8 cellular contexts compared by ENCODE assay signal in genomic region chrX:77894921-77895886, GRCh38. TPM values are rescaled to one million over a fixed set of nuclear protein-coding genes. Genes with fewer than 3 reads are reported as not detected.
DNase-seq lines count a peak whose midpoint lies in the region; ATAC-seq, FAIRE-seq and TF ChIP-seq lines count a peak whose summit lies in the region.

Gene MAGT1, minus strand, starts transcription at chrX:77895435. Its CDS starts 25 bp downstream, at chrX:77895410.

- intact Hi-C loops in T-helper 2 cell treated with Interferon-gamma antibody and Interleukin-4, amounts not matched to agents 100 ng/mL and 5 ng/mL, for 36 hours (cut with micrococcal nuclease), result loop anchor here (1.0 to 10.0 kb wide), 8 partner anchors 16 to 1722 kb away; partner anchors contain the start of genes ATP7A, ATRX, CYSLTR1 and FGF16
- intact Hi-C loops in psoas muscle (cut with DNase I), result loop anchor here in 1 of 2 donors (10.0 kb wide), 1 partner anchor 210 kb away; the partner anchor contains the start of gene PGK1

- 0 to 28% (median 1%) methylated on average over 38 to 49 of the region's 49 CpGs for WGBS in psoas muscle, 3 donors

- no peak for FAIRE-seq in urothelium cell line (lab: Jason Lieb, UNC)

- ATAC-seq in GM18499 (IDR thresholded peaks at IDR 0.05; ENCODE audit: insufficient read depth, unreplicated experiment) (peak; percentile 76), HG02943 (IDR thresholded peaks at IDR 0.05; ENCODE audit: low read depth, unreplicated experiment) (peak; percentile 87), psoas muscle (peak; percentile 90 to 94 (median 93))

- H3K4me3 ChIP-seq in right atrium auricular region, result peak within 1 kb of the TSS; percentile 57 to 63
- peak within 1 kb of the TSS; percentile 78 for H3K4me3 ChIP-seq in psoas muscle

- H3K27me3 ChIP-seq in right atrium auricular region (no peaks in the 10 kb centered on the region), psoas muscle (ENCODE audit: insufficient read depth in 3 of 3, low read length in 2 of 3) (peaks cover 0 to 4% (median 0%) of the 10 kb centered on the region in 3 donors)

- TF ChIP-seq CTCF in right atrium auricular region (IDR thresholded peaks at IDR 0.05), result no peak
- TF ChIP-seq CTCF in psoas muscle (IDR thresholded peaks at IDR 0.05), result no peak

- H3K9me3 ChIP-seq in right atrium auricular region (peaks cover 0 to under 1% of the 10 kb centered on the region in 2 donors), psoas muscle (no peaks in the 10 kb centered on the region)

- H3K36me3 ChIP-seq in right atrium auricular region, result no peaks in the 10 kb centered on the region
- H3K36me3 ChIP-seq in psoas muscle (ENCODE audit: insufficient read depth in 1 of 2, low read depth in 1 of 2), result peaks cover 0 to 4% of the 10 kb centered on the region in 2 donors

- H3K4me1 ChIP-seq in right atrium auricular region (no peaks in the 10 kb centered on the region), psoas muscle (no peaks in the 10 kb centered on the region)

- DNase-seq in NCI-H187 treated with DMSO at 0.1 percent for 48 hours (lab: John Stamatoyannopoulos, UW) (peak; percentile 81), anterior cingulate cortex (lab: John Stamatoyannopoulos, UW) (peak; percentile 20 to 93 (median 83)), right atrium auricular region (ENCODE audit: low spot score) (peak; percentile 95), psoas muscle (peak; percentile 89 to 95), urothelium cell line (ENCODE audit: low spot score) (peak; percentile 87)

- H3K27ac ChIP-seq in right atrium auricular region (peak within 1 kb of the TSS; percentile 87 to 88), psoas muscle (peak within 1 kb of the TSS; percentile 92)

RNA-seq across cellular contexts. Expression of gene MAGT1, which starts in this region (rescaled TPM):
- total RNA-seq in T-helper 2 cell treated with Interferon-gamma antibody and Interleukin-4, amounts not matched to agents 100 ng/mL and 5 ng/mL, for 36 hours, result 61.1 and 64.2 TPM in 2 replicates
- total RNA-seq in right atrium auricular region (10 to 100 TPM; 48.4 to 55.5 TPM), psoas muscle (10 to 100 TPM; 18.8 to 30.7 (median 27.2) TPM)
- polyA plus RNA-seq in psoas muscle, result 10 to 100 TPM; 12.6 to 23.6 (median 20.3) TPM

Comparison
In these comparisons a context has a peak if more than half of its experiments do, and no peak if none do; other contexts are left out.
1. Peak in every context shown above with its lines: DNase-seq, ATAC-seq, H3K4me3 ChIP-seq and H3K27ac ChIP-seq.